In the genomic region with DNA sequence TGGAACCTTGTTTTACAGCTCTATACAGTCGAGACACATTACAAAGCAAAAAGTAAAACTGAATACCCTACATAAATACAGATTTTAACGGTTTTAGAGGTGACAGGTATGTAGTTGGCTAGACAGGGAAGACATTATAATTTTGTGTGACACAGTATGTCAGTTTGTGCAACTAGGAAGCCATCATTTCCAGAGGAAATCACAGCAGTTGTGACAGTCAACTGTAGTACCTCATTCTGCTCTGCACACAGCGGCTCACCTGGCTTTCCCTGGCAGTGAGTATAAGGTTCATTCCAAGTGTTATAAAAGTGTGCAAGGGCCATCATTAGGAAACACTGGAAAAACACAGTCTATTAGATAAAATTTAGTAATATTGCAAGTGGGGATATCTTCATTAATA, we compare ENCODE assay signal across 8 cellular contexts.
"Had no signal": no experiment of that assay in that cellular context is flagged by ENCODE, and none has a peak within 500 bp of the region (broad histone marks: within the 10 kb centered on the region; RNA-seq: fewer than 3 reads in every experiment).

No MANE protein-coding gene starts in this region.

- DNase-seq: H7, HFFc6, KBM-7 had no signal

- H2AFZ ChIP-seq: GM23338 had no signal

- H3K4me3 ChIP-seq: GM23338, HAP-1 had no signal

- H3K27ac ChIP-seq: HL-60 had no signal

- H3K4me2 ChIP-seq: GM23338 had no signal

- FAIRE-seq: H1, HepG2 had no signal

- H3K9me3 ChIP-seq: HAP-1 had no signal

- H3K36me3 ChIP-seq: HAP-1 had no signal
